23 cellular contexts compared by ENCODE assay signal in genomic region chr22:24170632-24171031, GRCh38.
"Had no signal": no experiment of that assay in that cellular context is flagged by ENCODE, and none has a peak within 500 bp of the region (broad histone marks: within the 10 kb centered on the region; RNA-seq: fewer than 3 reads in every experiment).

No MANE protein-coding gene starts in this region.

- H3K27me3 ChIP-seq: brain microvascular endothelial cell, Peyer's patch had no signal

- ATAC-seq: K562 had no signal

- H3K9me3 ChIP-seq: Peyer's patch had no signal

- H3K4me1 Mint-ChIP-seq: activated B cell treated with CpG ODN at 0.5 μM for 24 hours; activated CD4-positive, alpha-beta T cell treated with anti-CD3 and anti-CD28 coated beads, Interleukin-2, amount 10 ng/mL, durations not matched to agents 24 days and 14 days had no signal

- H3K27ac ChIP-seq: brain microvascular endothelial cell, Peyer's patch had no signal

- H3K9me3 Mint-ChIP-seq: activated B cell treated with CpG ODN at 0.5 μM for 24 hours; activated CD4-positive, alpha-beta T cell treated with anti-CD3 and anti-CD28 coated beads, Interleukin-2, amount 10 ng/mL, durations not matched to agents 24 days and 14 days; activated T-cell treated with anti-CD3 and anti-CD28 coated beads, Interleukin-2, amount 50 U/mL, for 72 hours; activated T-helper 2 cell treated with anti-CD3 and anti-CD28 coated beads, Interferon-gamma antibody, Interleukin-2, Interleukin-4, amounts not matched to agents 10 μg/mL and 5 μg/mL and 100 μg/mL, durations not matched to agents 14 hours and 24 hours and 36 hours; T-helper 1 cell treated with Interleukin-12 subunit alpha and Interleukin-12 subunit beta and Interleukin-4 antibody, amounts not matched to agents 30 μg/mL and 1 μg/mL, for 36 hours had no signal

- H3K27me3 Mint-ChIP-seq: activated B cell treated with CpG ODN at 0.5 μM for 24 hours; activated CD4-positive, alpha-beta T cell treated with anti-CD3 and anti-CD28 coated beads, Interleukin-2, amount 10 ng/mL, durations not matched to agents 24 days and 14 days had no signal

- H3K4me3 ChIP-seq: K562, Peyer's patch had no signal

- H3K4me3 Mint-ChIP-seq: activated B cell treated with CpG ODN at 0.5 μM for 24 hours; activated CD4-positive, alpha-beta T cell treated with anti-CD3 and anti-CD28 coated beads, Interleukin-2, amount 10 ng/mL, durations not matched to agents 24 days and 14 days; activated T-cell treated with anti-CD3 and anti-CD28 coated beads, Interleukin-2, amount 50 U/mL, for 72 hours; T-helper 1 cell treated with Interleukin-12 subunit alpha and Interleukin-12 subunit beta and Interleukin-4 antibody, amounts not matched to agents 30 μg/mL and 1 μg/mL, for 36 hours had no signal

- H3K27ac Mint-ChIP-seq: activated B cell treated with CpG ODN at 0.5 μM for 24 hours; activated CD4-positive, alpha-beta T cell treated with anti-CD3 and anti-CD28 coated beads, Interleukin-2, amount 10 ng/mL, durations not matched to agents 24 days and 14 days; activated T-cell treated with anti-CD3 and anti-CD28 coated beads, Interleukin-2, amount 50 U/mL, for 72 hours; activated T-helper 2 cell treated with anti-CD3 and anti-CD28 coated beads, Interferon-gamma antibody, Interleukin-2, Interleukin-4, amounts not matched to agents 10 μg/mL and 5 μg/mL and 100 μg/mL, durations not matched to agents 14 hours and 24 hours and 36 hours; T-helper 1 cell treated with Interleukin-12 subunit alpha and Interleukin-12 subunit beta and Interleukin-4 antibody, amounts not matched to agents 30 μg/mL and 1 μg/mL, for 36 hours had no signal

- DNase-seq: activated B cell treated with CpG ODN at 0.5 μM for 24 hours; activated CD4-positive, alpha-beta T cell treated with anti-CD3 and anti-CD28 coated beads for 1 hour; activated CD4-positive, alpha-beta T cell treated with anti-CD3 and anti-CD28 coated beads, Interleukin-2, amount 10 ng/mL, durations not matched to agents 24 days and 14 days; activated CD4-positive, alpha-beta T cell treated with anti-CD3 and anti-CD28 coated beads, Interleukin-2, amount 50 U/mL, for 48 hours; activated CD8-positive, alpha-beta memory T cell treated with anti-CD3 and anti-CD28 coated beads for 24 hours; activated gamma-delta T cell treated with Interleukin-2 at 50 U/mL for 16 hours; activated naive CD4-positive, alpha-beta T cell treated with anti-CD3 and anti-CD28 coated beads, Interleukin-2, amount 50 U/mL, for 16 hours; activated T-cell treated with anti-CD3 and anti-CD28 coated beads, Interleukin-2, amount 50 U/mL, for 72 hours; brain microvascular endothelial cell; Karpas-422; MM.1S; NCI-H1105; NCI-H1436 treated with DMSO at 0.1 percent for 48 hours; NCI-H187; NCI-H2081; NCI-H510A treated with DMSO at 0.1 percent for 48 hours; NK-92 treated with Interleukin-12 subunit alpha and Interleukin-12 subunit beta, amount 100 ng/mL, for 24 hours; Peyer's patch; SHP77 treated with DMSO at 0.1 percent for 48 hours; T-helper 9 cell had no signal
